Comparison of ENCODE assay signal across 13 cellular contexts in the genomic region with DNA sequence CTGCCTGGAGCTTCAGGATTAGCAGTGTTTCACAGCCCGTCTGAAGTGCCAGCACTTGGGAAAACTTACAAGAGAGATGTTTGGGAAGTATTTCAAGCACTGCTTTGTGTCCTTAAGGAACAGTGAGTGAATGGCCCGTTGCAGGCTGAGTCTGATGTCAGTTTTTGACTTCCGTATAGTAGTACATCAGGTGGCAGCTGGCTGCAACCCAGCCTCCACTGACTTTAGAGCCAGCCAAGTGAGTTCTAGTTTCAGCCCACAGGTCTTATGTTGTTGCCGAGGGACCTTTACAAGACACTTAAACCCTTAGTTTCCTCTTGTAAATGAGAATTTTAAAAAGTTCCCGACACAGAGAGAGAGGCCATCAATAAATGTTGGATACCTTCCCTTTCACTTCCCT. TPM values are rescaled to one million over a fixed set of nuclear protein-coding genes. Genes with fewer than 3 reads are reported as not detected.
A peak's percentile ranks its signal among the peaks of the same experiment; 100 is the strongest.
DNase-seq lines count a peak whose midpoint lies in the region; ATAC-seq and TF ChIP-seq lines count a peak whose summit lies in the region.
"Had no signal": no experiment of that assay in that cellular context is flagged by ENCODE, and none has a peak within 500 bp of the region (broad histone marks: within the 10 kb centered on the region; RNA-seq: fewer than 3 reads in every experiment).

No MANE protein-coding gene starts in this region.

- no peaks in the 10 kb centered on the region for H3K27me3 Mint-ChIP-seq in chondrocyte (ENCODE audit: low read depth)

- TF ChIP-seq EP300 in esophagus muscularis mucosa (IDR thresholded peaks at IDR 0.05): no peak

- no peak overlapping the region for H3K4me3 ChIP-seq in heart right ventricle
- no peak overlapping the region for H3K4me3 ChIP-seq in adrenal gland
- H3K4me3 ChIP-seq in esophagus muscularis mucosa: no peak overlapping the region

- H3K9me3 Mint-ChIP-seq in chondrocyte (ENCODE audit: low read depth): no peaks in the 10 kb centered on the region
- H3K9me3 Mint-ChIP-seq: neural crest cell had no signal

- TF ChIP-seq CTCF in heart right ventricle (IDR thresholded peaks at IDR 0.05) (no peak), chondrocyte (IDR thresholded peaks at IDR 0.05) (no peak), adrenal gland (IDR thresholded peaks at IDR 0.05) (no peak), esophagus muscularis mucosa (IDR thresholded peaks at IDR 0.05) (no peak)

- no peak for DNase-seq in heart right ventricle
- DNase-seq in cardiac septum (ENCODE audit: low spot score): no peak
- DNase-seq in chondrocyte (ENCODE audit: low spot score): no peak
- no peak for DNase-seq in adrenal gland
- no peak for DNase-seq in esophagus muscularis mucosa (ENCODE audit: extremely low spot score)
- DNase-seq in stimulated activated CD4-positive, alpha-beta T cell treated with anti-CD3 and anti-CD28 coated beads, Interleukin-12 subunit alpha, Interleukin-12 subunit beta, amount 100 ng/mL, for 4 hours: no peak
- DNase-seq in NCI-H1092 (lab: John Stamatoyannopoulos, UW): no peak
- DNase-seq: aorta; stimulated activated CD4-positive, alpha-beta T cell treated with anti-CD3 and anti-CD28 coated beads, Interleukin-2, amount 100 ng/mL, for 24 hours; T-helper 1 cell had no signal

- H3K4me1 ChIP-seq in heart right ventricle (peaks cover 0 to 38% (median 26%) of the 10 kb centered on the region in 9 donors), adrenal gland (replicated peaks in 1 of 2) (no peaks in the 10 kb centered on the region), esophagus muscularis mucosa (peaks cover 0 to 13% (median 2%) of the 10 kb centered on the region in 4 donors)

- H3K36me3 ChIP-seq in heart right ventricle (no peaks in the 10 kb centered on the region), adrenal gland (replicated peaks in 1 of 2) (no peaks in the 10 kb centered on the region), esophagus muscularis mucosa (no peaks in the 10 kb centered on the region)

- no peaks in the 10 kb centered on the region for H3K27me3 ChIP-seq in heart right ventricle
- H3K27me3 ChIP-seq in adrenal gland: no peaks in the 10 kb centered on the region
- no peaks in the 10 kb centered on the region for H3K27me3 ChIP-seq in esophagus muscularis mucosa

- 43 to 59% methylated on average over 5 of the region's 5 CpGs for WGBS in heart right ventricle, 2 donors
- WGBS in adrenal gland, 4 donors: 73 to 88% (median 78%) methylated on average over 5 of the region's 5 CpGs
- WGBS in esophagus muscularis mucosa: 60% methylated on average over 5 of the region's 5 CpGs

- H3K27ac ChIP-seq in heart right ventricle (no peak overlapping the region), adrenal gland (no peak overlapping the region), esophagus muscularis mucosa (replicated peaks in 1 of 4) (no peak overlapping the region)
- H3K27ac ChIP-seq: epithelial cell of prostate had no signal

- H3K9me3 ChIP-seq in heart right ventricle (no peaks in the 10 kb centered on the region), adrenal gland (replicated peaks in 1 of 3) (no peaks in the 10 kb centered on the region), esophagus muscularis mucosa (no peaks in the 10 kb centered on the region)

- H3K4me1 Mint-ChIP-seq in chondrocyte (ENCODE audit: low read depth): peaks cover 46% of the 10 kb centered on the region

- intact Hi-C loops in heart right ventricle (cut with DNase I) (no loop called here), cardiac septum (cut with DNase I) (no loop called here), adrenal gland (cut with DNase I) (no loop called here), esophagus muscularis mucosa (cut with DNase I) (no loop called here)

- no peak overlapping the region for H3K4me3 Mint-ChIP-seq in chondrocyte (ENCODE audit: unreplicated experiment)
- H3K4me3 Mint-ChIP-seq: neural crest cell had no signal

- TF ChIP-seq POLR2A in adrenal gland (IDR thresholded peaks at IDR 0.05) (no peak), esophagus muscularis mucosa (IDR thresholded peaks at IDR 0.05; ENCODE audit: low read depth) (no peak)

- H3K27ac Mint-ChIP-seq in chondrocyte (ENCODE audit: unreplicated experiment): peak overlapping the region; percentile 10

- no peaks in the 10 kb centered on the region for H3K36me3 Mint-ChIP-seq in chondrocyte (ENCODE audit: low read depth)

- ATAC-seq in heart right ventricle (peak in 5 of 8 donors; percentile 34 to 57 (median 43)), HG03432 (IDR thresholded peaks at IDR 0.05; ENCODE audit: unreplicated experiment) (peak; percentile 69)

RNA-seq across cellular contexts. Expression of a gene that starts 35.0 kb away (rescaled TPM):
- total RNA-seq in heart right ventricle (10 to 100 TPM in 6 of 10 donors, 1 to 10 TPM in 4; 7.3 to 22.0 (median 11.3) TPM), cardiac septum (32.0 TPM), chondrocyte (42.1 to 52.2 TPM (median 44.2 TPM) in 3 replicates), adrenal gland (10 to 100 TPM in 7 of 8 donors, 1 to 10 TPM in 1; 5.4 to 22.7 (median 15.4) TPM), esophagus muscularis mucosa (10 to 100 TPM; 13.7 to 33.7 (median 31.0) TPM)
- polyA plus RNA-seq in heart right ventricle (10 to 100 TPM in 1 of 2 donors, 1 to 10 TPM in 1; 6.7 to 36.4 TPM), adrenal gland (10 to 100 TPM; 11.9 to 19.1 (median 13.1) TPM)
